In the genomic region with DNA sequence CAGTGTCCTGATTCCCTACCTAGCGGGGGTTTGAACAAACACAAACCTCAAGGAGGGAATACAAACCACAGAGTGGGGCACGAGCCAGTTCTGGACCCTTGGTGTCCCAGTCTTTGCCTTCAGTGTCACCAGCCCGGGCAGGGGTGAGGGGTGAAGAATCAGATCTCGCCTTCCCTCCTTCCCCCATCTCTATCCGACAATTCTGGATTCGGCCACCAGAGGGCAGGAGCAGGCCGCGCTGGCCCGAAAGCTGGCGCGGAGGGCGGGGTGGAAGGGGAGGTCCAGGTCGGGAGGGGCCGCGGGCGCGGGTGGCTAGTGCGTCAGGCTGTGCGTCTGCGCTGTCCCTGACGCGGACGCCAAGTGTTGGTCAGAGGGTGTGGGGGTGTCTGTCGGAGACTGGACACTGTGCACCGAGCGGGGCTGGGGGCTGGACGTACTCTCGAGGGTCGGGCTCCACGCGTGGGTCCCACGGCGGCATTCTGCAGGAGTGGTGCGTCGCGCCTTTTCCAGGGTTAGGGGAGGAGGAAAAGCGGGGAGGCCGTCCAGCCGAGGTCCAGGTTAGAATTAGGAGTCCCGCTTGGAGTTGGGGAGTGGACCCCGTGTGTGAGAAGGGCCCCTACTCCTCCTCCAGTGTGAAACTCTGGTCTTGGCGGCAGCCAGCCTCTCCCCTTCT, we compare ENCODE assay signal across 9 cellular contexts. TPM values are rescaled to one million over a fixed set of nuclear protein-coding genes. Genes with fewer than 3 reads are reported as not detected.
DNase-seq lines count a peak whose midpoint lies in the region; ATAC-seq and TF ChIP-seq lines count a peak whose summit lies in the region.
"Had no signal": no experiment of that assay in that cellular context is flagged by ENCODE, and none has a peak within 500 bp of the region (broad histone marks: within the 10 kb centered on the region; RNA-seq: fewer than 3 reads in every experiment).

No MANE protein-coding gene starts in this region.

- no peak overlapping the region for H3K27ac ChIP-seq in lower lobe of right lung

- intact Hi-C loops in lower lobe of right lung (cut with DNase I), result no loop called here

- H3K9me3 ChIP-seq in lower lobe of right lung, result no peaks in the 10 kb centered on the region

- peaks cover 90% of the 10 kb centered on the region for H3K27me3 ChIP-seq in lower lobe of right lung (ENCODE audit: low read depth)

- peak; percentile 82 for TF ChIP-seq CTCF in lower lobe of right lung (IDR thresholded peaks at IDR 0.05)

- peaks cover 29% of the 10 kb centered on the region for H3K4me1 ChIP-seq in lower lobe of right lung

- ATAC-seq in HG03280 (IDR thresholded peaks at IDR 0.05; ENCODE audit: unreplicated experiment), result peak; percentile 71
- peak; percentile 92 to 94 for ATAC-seq in lower lobe of right lung
- ATAC-seq in HG03571 (IDR thresholded peaks at IDR 0.05; ENCODE audit: unreplicated experiment), result no peak

- H3K36me3 ChIP-seq in lower lobe of right lung, result no peaks in the 10 kb centered on the region

- DNase-seq in ELF-1 (ENCODE audit: low read depth, low spot score), result peak; percentile 89
- peak; percentile 71 to 83 for DNase-seq in NCI-H524 (lab: John Stamatoyannopoulos, UW)
- DNase-seq in activated CD4-positive, alpha-beta T cell treated with anti-CD3 and anti-CD28 coated beads, Interleukin-2, amount 50 U/mL, for 48 hours, result peak; percentile 90 to 91
- peak; percentile 94 for DNase-seq in ecto neural progenitor cell (ENCODE audit: low spot score)
- DNase-seq in lower lobe of right lung, result peak; percentile 92
- peak; percentile 36 to 78 (median 39) for DNase-seq in stimulated activated CD4-positive, alpha-beta T cell treated with anti-CD3 and anti-CD28 coated beads, TNF-alpha, amount 100 ng/mL, for 1 hour (ENCODE audit: low read depth in 3 of 3, low spot score in 1 of 3)

- peak overlapping the region; percentile 44 for H3K4me3 ChIP-seq in lower lobe of right lung

RNA-seq across cellular contexts. Expression of a gene that starts 2.9 kb away (rescaled TPM):
- not detected for total RNA-seq in lower lobe of right lung
- total RNA-seq: mononuclear cell had no signal

RNA-seq across cellular contexts. Expression of a gene that starts 11.1 kb away (rescaled TPM):
- total RNA-seq in lower lobe of right lung, result not detected
- total RNA-seq: mononuclear cell had no signal

RNA-seq across cellular contexts. Expression of a gene that starts 36.6 kb away (rescaled TPM):
- total RNA-seq in lower lobe of right lung, result not detected
- total RNA-seq: mononuclear cell had no signal

RNA-seq across cellular contexts. Expression of a gene that starts 45.2 kb away (rescaled TPM):
- 7.6 TPM for total RNA-seq in lower lobe of right lung

Comparison
In these comparisons a context has a peak if more than half of its experiments do, and no peak if none do; other contexts are left out.
1. DNase-seq: peak in every context shown above with its lines; median percentile 94 in ecto neural progenitor cell; 92 in lower lobe of right lung; 90 in activated CD4-positive, alpha-beta T cell treated with anti-CD3 and anti-CD28 coated beads, Interleukin-2, amount 50 U/mL, for 48 hours; 89 in ELF-1; 77 in NCI-H524; 39 in stimulated activated CD4-positive, alpha-beta T cell treated with anti-CD3 and anti-CD28 coated beads, TNF-alpha, amount 100 ng/mL, for 1 hour.